In the genomic region with DNA sequence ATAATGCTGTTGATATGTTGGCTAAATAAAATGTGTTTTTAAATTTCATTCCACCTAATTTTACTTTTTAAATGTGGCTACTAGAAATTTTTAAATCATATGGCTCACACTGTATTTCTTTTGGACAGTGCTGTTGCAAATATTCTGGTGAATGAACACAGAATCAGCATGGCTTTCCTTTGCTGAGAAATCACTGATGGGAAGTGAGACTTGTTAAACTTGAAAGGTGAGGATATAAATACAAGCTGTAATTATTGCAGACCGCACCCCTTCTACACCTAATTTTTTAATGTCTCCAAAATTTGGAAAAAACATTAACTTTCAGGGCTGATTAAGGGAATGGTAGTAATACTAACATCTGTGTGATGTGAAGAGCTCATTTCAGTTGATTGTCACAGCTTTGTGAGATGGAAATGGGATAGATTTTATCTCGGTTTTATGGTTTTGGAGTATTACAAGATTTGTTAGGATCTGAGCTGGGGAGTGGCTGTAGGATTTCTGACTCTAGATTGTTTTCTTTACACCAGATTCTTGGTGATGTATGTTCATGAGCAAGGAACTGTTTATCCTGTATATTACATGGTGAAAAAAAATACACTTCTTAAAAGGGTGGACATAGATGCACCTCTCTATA, we compare ENCODE assay signal across 7 cellular contexts. TPM values are rescaled to one million over a fixed set of nuclear protein-coding genes. Genes with fewer than 3 reads are reported as not detected.
A peak's percentile ranks its signal among the peaks of the same experiment; 100 is the strongest.
DNase-seq lines count a peak whose midpoint lies in the region; TF ChIP-seq lines count a peak whose summit lies in the region.

No MANE protein-coding gene starts in this region.

- DNase-seq in GM23248 (peak; percentile 4), RKO (ENCODE audit: low spot score) (peak; percentile 23), fibroblast of pulmonary artery (ENCODE audit: low read depth) (no peak), DMS53 treated with DMSO at 0.1 percent for 48 hours (lab: John Stamatoyannopoulos, UW; ENCODE audit: unreplicated experiment) (no peak), globus pallidus (ENCODE audit: low spot score) (no peak), NCI-H2227 (lab: John Stamatoyannopoulos, UW; ENCODE audit: unreplicated experiment) (no peak)

- 63 to 74% methylated on average over 2 of the region's 2 CpGs for WGBS in GM23248 (ENCODE audit: low coverage in 1 of 2, low lambda C conversion rate in 2 of 2, missing lambda C conversion rate in 2 of 2), 2 experiments

- TF ChIP-seq CTCF in fibroblast of pulmonary artery (IDR thresholded peaks at IDR 0.05; ENCODE audit: low read length, missing control alignments) = no peak

- H3K4me3 ChIP-seq in GM23248 (peak overlapping the region; percentile 76), fibroblast of pulmonary artery (replicated peaks; ENCODE audit: low read depth, low read length) (peak overlapping the region; percentile 78), skeletal muscle satellite cell (ENCODE audit: low read length) (peak overlapping the region; percentile 81)

- in situ Hi-C loops in GM23248 (cut with MboI) = no loop called here

- H3F3A ChIP-seq in GM23248 (ENCODE audit: insufficient read depth) = peaks cover 31% of the 10 kb centered on the region

- no peaks in the 10 kb centered on the region for H3K9me3 ChIP-seq in GM23248 (ENCODE audit: low read depth)
- H3K9me3 ChIP-seq in skeletal muscle satellite cell (replicated peaks; ENCODE audit: low read length) = no peaks in the 10 kb centered on the region

- H3K9ac ChIP-seq in GM23248 = peak overlapping the region; percentile 87
- H3K9ac ChIP-seq in skeletal muscle satellite cell (ENCODE audit: low read depth, low read length) = peak overlapping the region; percentile 94

- H3K36me3 ChIP-seq in GM23248 (ENCODE audit: low read depth) (no peaks in the 10 kb centered on the region), skeletal muscle satellite cell (ENCODE audit: insufficient read depth, low read length) (peaks cover 50% of the 10 kb centered on the region)

- H3K79me2 ChIP-seq in GM23248 (ENCODE audit: insufficient read depth) = peaks cover 55% of the 10 kb centered on the region

- peak overlapping the region; percentile 62; the same call in 1 of the 2 replicates for H3K27ac ChIP-seq in GM23248

- H3K4me1 ChIP-seq in GM23248 (ENCODE audit: insufficient read depth) (peaks cover 28% of the 10 kb centered on the region), skeletal muscle satellite cell (ENCODE audit: control insufficient read depth, insufficient read depth, low read length) (peaks cover 66% of the 10 kb centered on the region)

- H2AFZ ChIP-seq in GM23248 = peak overlapping the region; percentile 85

- 0 out of 2 replicates have a peak, but pooled peaks cover 3% of the 10 kb centered on the region for H3K9me2 ChIP-seq in GM23248 (ENCODE audit: insufficient read depth)

- no peaks in the 10 kb centered on the region for H4K20me1 ChIP-seq in GM23248 (ENCODE audit: insufficient read depth)

- peak overlapping the region; percentile 79 for H3K4me2 ChIP-seq in GM23248 (ENCODE audit: unreplicated experiment)
- peak overlapping the region; percentile 85 for H3K4me2 ChIP-seq in skeletal muscle satellite cell (ENCODE audit: low read length)

- no peaks in the 10 kb centered on the region for H3K27me3 ChIP-seq in GM23248 (replicated peaks; ENCODE audit: insufficient read depth)
- H3K27me3 ChIP-seq in skeletal muscle satellite cell (ENCODE audit: control insufficient read depth, insufficient read depth, low read length) = no peaks in the 10 kb centered on the region

RNA-seq across cellular contexts. Expression of a gene that starts 1.3 kb away (rescaled TPM):
- 29.7 and 47.8 TPM in 2 replicates for total RNA-seq in GM23248 (2014; rRNA removed; shearing (Covaris generic))
- 12.4 and 13.3 TPM in 2 replicates for polyA plus RNA-seq in GM23248 (2016; fragmentation: Nextera tagmentation; extraction: Ambion mirVana)
- 74.3 and 89.7 TPM in 2 replicates for total RNA-seq in skeletal muscle satellite cell (2012; rRNA removed)

RNA-seq across cellular contexts. Expression of a gene that starts 32.3 kb away (rescaled TPM):
- not detected in 2 replicates for total RNA-seq in GM23248 (2014; rRNA removed; shearing (Covaris generic))
- polyA plus RNA-seq in GM23248 (2016; fragmentation: Nextera tagmentation; extraction: Ambion mirVana) = not detected in 2 replicates
- 0.51 and 0.87 TPM in 2 replicates for total RNA-seq in skeletal muscle satellite cell (2012; rRNA removed)

Comparison
In these comparisons a context has a peak if more than half of its experiments do, and no peak if none do; other contexts are left out.
1. DNase-seq: peak in GM23248 (single experiment) and RKO (single experiment); none in fibroblast of pulmonary artery (single experiment), DMS53 treated with DMSO at 0.1 percent for 48 hours (single experiment), globus pallidus (single experiment) and NCI-H2227 (single experiment).
2. Peak in every context shown above with its lines, with median percentiles within 50 percentile points of each other: H3K4me3 ChIP-seq.